ENCODE assay signal across 8 cellular contexts in the genomic region with DNA sequence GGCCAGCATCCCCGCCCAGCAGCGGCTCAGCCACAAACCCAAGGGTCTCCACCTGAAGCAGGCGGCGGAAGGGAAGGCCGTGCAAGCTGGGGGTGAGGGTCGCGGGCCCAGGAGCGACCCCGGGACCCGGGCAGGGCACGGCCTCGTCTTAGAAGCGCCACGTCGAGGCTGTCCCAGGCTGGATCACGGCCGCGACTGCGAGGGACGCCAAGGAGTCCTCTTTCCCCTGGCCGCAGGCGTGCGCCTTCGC. TPM values are rescaled to one million over a fixed set of nuclear protein-coding genes. Genes with fewer than 3 reads are reported as not detected.
A peak's percentile ranks its signal among the peaks of the same experiment; 100 is the strongest.
DNase-seq lines count a peak whose midpoint lies in the region; ATAC-seq lines count a peak whose summit lies in the region.

No MANE protein-coding gene starts in this region.

- intact Hi-C loops in posterior cingulate gyrus (cut with DNase I) = loop anchor here (1.0 kb wide), 2 partner anchors 73 to 87 kb away; no protein-coding TSS in a partner anchor

- H3K27me3 ChIP-seq in HAP-1 (ENCODE audit: low read depth) (no peaks in the 10 kb centered on the region), iPS DF 6.9 (ENCODE audit: control insufficient read depth, insufficient read depth, low read length) (no peaks in the 10 kb centered on the region)

- peaks cover 32% of the 10 kb centered on the region for H3K36me3 Mint-ChIP-seq in activated CD4-positive, alpha-beta memory T cell treated with anti-CD3 and anti-CD28 coated beads, Interleukin-2, amount 10 ng/mL, durations not matched to agents 7 days and 5 days (ENCODE audit: low read depth)
- peaks cover 28% of the 10 kb centered on the region for H3K36me3 Mint-ChIP-seq in stimulated activated naive CD8-positive, alpha-beta T cell treated with anti-CD3 and anti-CD28 coated beads, Interleukin-15, Interleukin-2, amounts not matched to agents 100 ng/mL and 50 ng/mL, for 24 hours (ENCODE audit: low read depth)

- H3K4me3 Mint-ChIP-seq in activated CD4-positive, alpha-beta memory T cell treated with anti-CD3 and anti-CD28 coated beads, Interleukin-2, amount 10 ng/mL, durations not matched to agents 7 days and 5 days = peak overlapping the region; percentile 83
- peak overlapping the region; percentile 84 for H3K4me3 Mint-ChIP-seq in stimulated activated naive CD8-positive, alpha-beta T cell treated with anti-CD3 and anti-CD28 coated beads, Interleukin-15, Interleukin-2, amounts not matched to agents 100 ng/mL and 50 ng/mL, for 24 hours

- H3K9me3 ChIP-seq in HAP-1 = no peaks in the 10 kb centered on the region
- H3K9me3 ChIP-seq in iPS DF 6.9 (ENCODE audit: control insufficient read depth, insufficient read depth, low read length) = no peaks in the 10 kb centered on the region

- H3K4me3 ChIP-seq in HAP-1 (peak overlapping the region; percentile 89), iPS DF 6.9 (ENCODE audit: low read length) (peak overlapping the region; percentile 40; the same call in 1 of the 2 replicates)

- WGBS in iPS DF 6.9 (ENCODE audit: insufficient coverage, insufficient read length) = no CpG with 5 or more reads among the region's 24 CpGs

- no peak for ATAC-seq in GM21526 (IDR thresholded peaks at IDR 0.05; ENCODE audit: low FRiP score, unreplicated experiment)

- POLR2A ChIA-PET in activated CD4-positive, alpha-beta memory T cell treated with anti-CD3 and anti-CD28 coated beads, Interleukin-2, amount 10 ng/mL, durations not matched to agents 7 days and 5 days (lab: Charles Lee) = interaction anchor here (0.8 to 1.9 kb wide), 6 partner anchors 17 to 160 kb away, joined by 3 to 9 read pairs (median 4); partner anchors contain the start of genes ATP6V0C, PDPK1, RNPS1 and TEDC2

- no peaks in the 10 kb centered on the region for H3K9me3 Mint-ChIP-seq in activated CD4-positive, alpha-beta memory T cell treated with anti-CD3 and anti-CD28 coated beads, Interleukin-2, amount 10 ng/mL, durations not matched to agents 7 days and 5 days
- H3K9me3 Mint-ChIP-seq in stimulated activated naive CD8-positive, alpha-beta T cell treated with anti-CD3 and anti-CD28 coated beads, Interleukin-15, Interleukin-2, amounts not matched to agents 100 ng/mL and 50 ng/mL, for 24 hours = no peaks in the 10 kb centered on the region

- H3K36me3 ChIP-seq in HAP-1 (replicated peaks) (peaks cover 39% of the 10 kb centered on the region), iPS DF 6.9 (ENCODE audit: control insufficient read depth, insufficient read depth, low read length) (peaks cover 6% of the 10 kb centered on the region)

- in situ Hi-C loops in HAP-1 (cut with MboI; ENCODE audit: low sequenced_read_pairs) (no loop called here), KBM-7 (cut with MboI; ENCODE audit: low pct_unique_long_range_greater_than_20kb, low sequenced_read_pairs) (no loop called here)

- peak overlapping the region; percentile 73 for H3K27ac Mint-ChIP-seq in activated CD4-positive, alpha-beta memory T cell treated with anti-CD3 and anti-CD28 coated beads, Interleukin-2, amount 10 ng/mL, durations not matched to agents 7 days and 5 days
- H3K27ac Mint-ChIP-seq in stimulated activated naive CD8-positive, alpha-beta T cell treated with anti-CD3 and anti-CD28 coated beads, Interleukin-15, Interleukin-2, amounts not matched to agents 100 ng/mL and 50 ng/mL, for 24 hours = peak overlapping the region; percentile 78

- H3K4me1 ChIP-seq in HAP-1 (peaks cover 17% of the 10 kb centered on the region), iPS DF 6.9 (ENCODE audit: control insufficient read depth, insufficient read depth, low read length) (no peaks in the 10 kb centered on the region)

- H3K27me3 Mint-ChIP-seq in activated CD4-positive, alpha-beta memory T cell treated with anti-CD3 and anti-CD28 coated beads, Interleukin-2, amount 10 ng/mL, durations not matched to agents 7 days and 5 days = no peaks in the 10 kb centered on the region
- no peaks in the 10 kb centered on the region for H3K27me3 Mint-ChIP-seq in stimulated activated naive CD8-positive, alpha-beta T cell treated with anti-CD3 and anti-CD28 coated beads, Interleukin-15, Interleukin-2, amounts not matched to agents 100 ng/mL and 50 ng/mL, for 24 hours

- DNase-seq in HAP-1 (ENCODE audit: low spot score in 2 of 2) (no peak), iPS DF 6.9 (ENCODE audit: low read depth, low spot score) (no peak), posterior cingulate gyrus (no peak), NCI-H1436 treated with DMSO at 0.1 percent for 48 hours (lab: John Stamatoyannopoulos, UW) (no peak), KBM-7 (no peak)
- DNase-seq in activated CD4-positive, alpha-beta memory T cell treated with anti-CD3 and anti-CD28 coated beads, Interleukin-2, amount 10 ng/mL, durations not matched to agents 7 days and 5 days = no peak

- CTCF ChIA-PET in activated CD4-positive, alpha-beta memory T cell treated with anti-CD3 and anti-CD28 coated beads, Interleukin-2, amount 10 ng/mL, durations not matched to agents 7 days and 5 days (lab: Charles Lee) = interaction anchor here (1.1 to 1.2 kb wide), 2 partner anchors 16 to 18 kb away, joined by 3 read pairs; no protein-coding TSS in a partner anchor

- H3K27ac ChIP-seq in iPS DF 6.9 (ENCODE audit: low read length) = no peak overlapping the region

- peaks cover 35% of the 10 kb centered on the region for H3K4me1 Mint-ChIP-seq in activated CD4-positive, alpha-beta memory T cell treated with anti-CD3 and anti-CD28 coated beads, Interleukin-2, amount 10 ng/mL, durations not matched to agents 7 days and 5 days
- H3K4me1 Mint-ChIP-seq in stimulated activated naive CD8-positive, alpha-beta T cell treated with anti-CD3 and anti-CD28 coated beads, Interleukin-15, Interleukin-2, amounts not matched to agents 100 ng/mL and 50 ng/mL, for 24 hours (ENCODE audit: low read depth) = peaks cover 26% of the 10 kb centered on the region

RNA-seq across cellular contexts. Expression of gene CCNF, which starts 0.5 kb away (rescaled TPM):
- 10 to 100 TPM; 74.5 to 75.8 TPM for total RNA-seq in activated CD4-positive, alpha-beta memory T cell treated with anti-CD3 and anti-CD28 coated beads, Interleukin-2, amount 10 ng/mL, durations not matched to agents 7 days and 5 days

RNA-seq across cellular contexts. Expression of gene TEDC2, which starts 31.2 kb away (rescaled TPM):
- 10 to 100 TPM; 12.5 to 13.9 TPM for total RNA-seq in activated CD4-positive, alpha-beta memory T cell treated with anti-CD3 and anti-CD28 coated beads, Interleukin-2, amount 10 ng/mL, durations not matched to agents 7 days and 5 days

RNA-seq across cellular contexts. Expression of gene NTN3, which starts 42.4 kb away (rescaled TPM):
- total RNA-seq in activated CD4-positive, alpha-beta memory T cell treated with anti-CD3 and anti-CD28 coated beads, Interleukin-2, amount 10 ng/mL, durations not matched to agents 7 days and 5 days = not detected

RNA-seq across cellular contexts. Expression of gene TBC1D24, which starts 46.2 kb away (rescaled TPM):
- 10 to 100 TPM; 11.4 to 13.7 TPM for total RNA-seq in activated CD4-positive, alpha-beta memory T cell treated with anti-CD3 and anti-CD28 coated beads, Interleukin-2, amount 10 ng/mL, durations not matched to agents 7 days and 5 days
